10 cellular contexts compared by ENCODE assay signal in genomic region chr5:142065273-142065672, GRCh38. TPM values are rescaled to one million over a fixed set of nuclear protein-coding genes. Genes with fewer than 3 reads are reported as not detected.
DNase-seq lines count a peak whose midpoint lies in the region; TF ChIP-seq lines count a peak whose summit lies in the region.
"Had no signal": no experiment of that assay in that cellular context is flagged by ENCODE, and none has a peak within 500 bp of the region (broad histone marks: within the 10 kb centered on the region; RNA-seq: fewer than 3 reads in every experiment).

No MANE protein-coding gene starts in this region.

- no peak overlapping the region for H3K27ac Mint-ChIP-seq in activated naive CD4-positive, alpha-beta T cell treated with anti-CD3 and anti-CD28 coated beads for 36 hours

- no peaks in the 10 kb centered on the region for H3K36me3 ChIP-seq in testis (ENCODE audit: low read depth, missing control alignments)

- DNase-seq in NCI-H82 (lab: John Stamatoyannopoulos, UW), result peak; percentile 33
- no peak for DNase-seq in NCI-H82 treated with DMSO at 0.1 percent for 48 hours (lab: John Stamatoyannopoulos, UW; ENCODE audit: unreplicated experiment)
- peak; percentile 74 for DNase-seq in SKM-1 treated with dmso at 0.1 percent for 144 hours (lab: John Stamatoyannopoulos, UW; ENCODE audit: unreplicated experiment)
- DNase-seq in globus pallidus (ENCODE audit: low spot score), result peak; percentile 72
- DNase-seq in testis, result peak; percentile 37
- no peak for DNase-seq in GM19240 (ENCODE audit: insufficient read length, low spot score)
- no peak for DNase-seq in activated naive CD4-positive, alpha-beta T cell treated with anti-CD3 and anti-CD28 coated beads for 36 hours
- DNase-seq in NCI-H2171 treated with DMSO at 0.1 percent for 48 hours (lab: John Stamatoyannopoulos, UW), result no peak
- DNase-seq: activated CD4-positive, alpha-beta T cell treated with anti-CD3 and anti-CD28 coated beads, Interleukin-2, amount 50 U/mL, for 4 hours; Kasumi-1 had no signal

- peaks cover 22% of the 10 kb centered on the region for H3K4me1 Mint-ChIP-seq in activated naive CD4-positive, alpha-beta T cell treated with anti-CD3 and anti-CD28 coated beads for 36 hours (ENCODE audit: low read depth)

- TF ChIP-seq POLR2A in testis (IDR thresholded peaks at IDR 0.05), result no peak

- intact Hi-C loops in testis (cut with DNase I; ENCODE audit: low total_unique reads), result no loop called here
- intact Hi-C loops in activated naive CD4-positive, alpha-beta T cell treated with anti-CD3 and anti-CD28 coated beads for 36 hours (cut with micrococcal nuclease), result no loop called here

- no peak for TF ChIP-seq CTCF in testis (IDR thresholded peaks at IDR 0.05)

- no peaks in the 10 kb centered on the region for H3K9me3 ChIP-seq in testis

- H3K9me3 Mint-ChIP-seq in activated naive CD4-positive, alpha-beta T cell treated with anti-CD3 and anti-CD28 coated beads for 36 hours, result no peaks in the 10 kb centered on the region

- no peaks in the 10 kb centered on the region for H3K27me3 ChIP-seq in testis

- 49 to 61% methylated on average over 2 of the region's 2 CpGs for WGBS in testis, 2 donors

- H3K27me3 Mint-ChIP-seq in activated naive CD4-positive, alpha-beta T cell treated with anti-CD3 and anti-CD28 coated beads for 36 hours (ENCODE audit: low read depth), result no peaks in the 10 kb centered on the region

- H3K27ac ChIP-seq in testis, result peak overlapping the region; percentile 1 to 41

- H3K4me3 Mint-ChIP-seq in activated naive CD4-positive, alpha-beta T cell treated with anti-CD3 and anti-CD28 coated beads for 36 hours, result no peak overlapping the region

- H3K4me1 ChIP-seq in testis, result peaks cover 19% of the 10 kb centered on the region

- no peaks in the 10 kb centered on the region for H3K36me3 Mint-ChIP-seq in activated naive CD4-positive, alpha-beta T cell treated with anti-CD3 and anti-CD28 coated beads for 36 hours (ENCODE audit: low read depth)

- CTCF ChIA-PET in activated naive CD4-positive, alpha-beta T cell treated with anti-CD3 and anti-CD28 coated beads for 36 hours (lab: Charles Lee), result interaction anchor here (0.6 to 1.0 kb wide), 3 partner anchors 38 to 410 kb away, joined by 3 to 4 read pairs (median 4); no protein-coding TSS in a partner anchor

- no peak overlapping the region for H3K4me3 ChIP-seq in testis

RNA-seq across cellular contexts. Expression of gene NDFIP1, which starts 43.3 kb away (rescaled TPM):
- 100 to 1,000 TPM; 292 to 319 TPM for total RNA-seq in testis
- polyA plus RNA-seq in testis (ENCODE audit: insufficient read depth, low read depth, low replicate concordance), result 88.7 TPM
- 100 to 1,000 TPM; 103 to 104 TPM for total RNA-seq in activated naive CD4-positive, alpha-beta T cell treated with anti-CD3 and anti-CD28 coated beads for 36 hours

RNA-seq across cellular contexts. Expression of gene GNPDA1, which starts 52.4 kb away (rescaled TPM):
- total RNA-seq in testis, result 10 to 100 TPM; 32.9 to 49.4 TPM
- polyA plus RNA-seq in testis (ENCODE audit: insufficient read depth, low read depth, low replicate concordance), result 53.4 TPM
- 100 to 1,000 TPM; 250 to 259 TPM for total RNA-seq in activated naive CD4-positive, alpha-beta T cell treated with anti-CD3 and anti-CD28 coated beads for 36 hours

Comparison
In these comparisons a context has a peak if more than half of its experiments do, and no peak if none do; other contexts are left out.
1. DNase-seq: peak in NCI-H82 (single experiment), SKM-1 treated with dmso at 0.1 percent for 144 hours (single experiment), globus pallidus (single experiment) and testis (single experiment); none in NCI-H82 treated with DMSO at 0.1 percent for 48 hours (single experiment), GM19240 (single experiment), activated naive CD4-positive, alpha-beta T cell treated with anti-CD3 and anti-CD28 coated beads for 36 hours (single experiment) and NCI-H2171 treated with DMSO at 0.1 percent for 48 hours (single experiment).
2. RNA of gene GNPDA1, which starts 52.4 kb away (total RNA-seq): 250 to 259 TPM in activated naive CD4-positive, alpha-beta T cell treated with anti-CD3 and anti-CD28 coated beads for 36 hours; 32.9 to 49.4 TPM in testis; every median in the first group is over 4 times any median in the second.